8 cellular contexts compared by ENCODE assay signal in the genomic region with DNA sequence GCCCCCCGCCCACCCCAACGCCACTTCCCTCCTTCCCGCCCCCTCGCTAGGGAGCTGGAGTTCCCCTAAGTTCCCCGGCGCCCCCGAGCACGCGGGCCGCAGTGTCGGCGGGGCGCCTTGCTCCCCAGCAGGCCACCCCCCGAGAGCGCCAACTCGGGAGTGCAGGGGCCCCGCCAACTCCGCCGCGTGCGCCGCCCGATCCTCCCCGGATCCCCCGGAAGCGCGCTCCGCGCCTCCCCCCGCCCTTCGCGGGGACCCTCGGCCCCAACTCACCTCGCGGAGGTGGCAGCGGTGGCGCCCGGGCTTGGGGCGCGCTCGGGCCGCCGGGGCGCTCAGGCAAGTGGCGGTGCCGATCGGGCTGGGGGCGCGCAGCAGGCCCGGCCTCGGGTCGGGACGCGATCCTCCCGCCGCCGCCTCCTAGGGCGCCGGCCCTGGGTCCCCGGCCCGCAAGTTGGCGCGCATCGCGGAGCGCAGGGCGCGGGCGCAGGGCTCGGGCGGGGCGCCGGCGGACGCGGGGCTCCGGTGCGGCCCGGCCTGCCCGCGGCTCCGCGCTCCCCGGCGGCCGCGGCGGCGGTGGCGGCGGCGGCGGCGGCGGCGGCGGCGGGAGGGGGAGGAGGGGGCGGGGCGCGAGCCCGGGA. TPM values are rescaled to one million over a fixed set of nuclear protein-coding genes. Genes with fewer than 3 reads are reported as not detected.
DNase-seq lines count a peak whose midpoint lies in the region; ATAC-seq and TF ChIP-seq lines count a peak whose summit lies in the region.

A gene (minus strand): TSS at position 578 of the 638 bp plus-strand sequence. CDS start 72,361 bp downstream, outside the sequence.

- H3K4me3 Mint-ChIP-seq in activated CD8-positive, alpha-beta memory T cell treated with anti-CD3 and anti-CD28 coated beads, Interleukin-2, amount 10 ng/mL, durations not matched to agents 7 days and 5 days, result peak within 1 kb of the TSS; percentile 92
- H3K4me3 Mint-ChIP-seq in natural killer cell, result peak within 1 kb of the TSS; percentile 89

- no peaks in the 10 kb centered on the region for H3K27me3 ChIP-seq in MG63
- no peaks in the 10 kb centered on the region for H3K27me3 ChIP-seq in suprapubic skin

- DNase-seq in ELR (ENCODE audit: low read depth) (peak; percentile 49), MG63 (peak; percentile 49), epithelial cell of prostate (ENCODE audit: low read depth, low spot score) (no peak), natural killer cell (peak; percentile 43), suprapubic skin (ENCODE audit: low spot score in 2 of 2) (peak in 1 of 2 donors; percentile 67), NCI-H187 treated with DMSO at 0.1 percent for 48 hours (lab: John Stamatoyannopoulos, UW) (no peak)
- DNase-seq in activated CD8-positive, alpha-beta memory T cell treated with anti-CD3 and anti-CD28 coated beads, Interleukin-2, amount 10 ng/mL, durations not matched to agents 7 days and 5 days, result peak; percentile 59

- TF ChIP-seq CTCF in natural killer cell (IDR thresholded peaks at IDR 0.05) (no peak), suprapubic skin (IDR thresholded peaks at IDR 0.05) (no peak)

- H3K4me1 ChIP-seq in suprapubic skin, result peaks cover 59% of the 10 kb centered on the region

- peak within 1 kb of the TSS; percentile 79 for H3K27ac ChIP-seq in epithelial cell of prostate
- peak within 1 kb of the TSS; percentile 97 for H3K27ac ChIP-seq in suprapubic skin

- intact Hi-C loops in natural killer cell (cut with micrococcal nuclease), result loop anchor here (2.0 kb wide), 1 partner anchor 142 kb away; no protein-coding TSS in a partner anchor

- peaks cover 8% of the 10 kb centered on the region for H3K4me1 Mint-ChIP-seq in activated CD8-positive, alpha-beta memory T cell treated with anti-CD3 and anti-CD28 coated beads, Interleukin-2, amount 10 ng/mL, durations not matched to agents 7 days and 5 days
- H3K4me1 Mint-ChIP-seq in natural killer cell, result peaks cover 5 to 24% of the 10 kb centered on the region in 2 donors

- ATAC-seq in GM21786 (IDR thresholded peaks at IDR 0.05; ENCODE audit: unreplicated experiment), result peak; percentile 17
- peak; percentile 43 for ATAC-seq in activated CD8-positive, alpha-beta memory T cell treated with anti-CD3 and anti-CD28 coated beads, Interleukin-2, amount 10 ng/mL, durations not matched to agents 7 days and 5 days
- ATAC-seq in natural killer cell, result peak; percentile 44 to 59 (median 55)

- no CpG with 5 or more reads among the region's 102 CpGs for WGBS in suprapubic skin

- no peaks in the 10 kb centered on the region for H3K9me3 Mint-ChIP-seq in activated CD8-positive, alpha-beta memory T cell treated with anti-CD3 and anti-CD28 coated beads, Interleukin-2, amount 10 ng/mL, durations not matched to agents 7 days and 5 days (ENCODE audit: low read depth)
- H3K9me3 Mint-ChIP-seq in natural killer cell, result no peaks in the 10 kb centered on the region

- H3K9me3 ChIP-seq in MG63 (no peaks in the 10 kb centered on the region), suprapubic skin (no peaks in the 10 kb centered on the region)

- no peak for TF ChIP-seq EP300 in suprapubic skin (IDR thresholded peaks at IDR 0.05)

- H3K27ac Mint-ChIP-seq in activated CD8-positive, alpha-beta memory T cell treated with anti-CD3 and anti-CD28 coated beads, Interleukin-2, amount 10 ng/mL, durations not matched to agents 7 days and 5 days, result peak within 1 kb of the TSS; percentile 84
- H3K27ac Mint-ChIP-seq in natural killer cell, result peak within 1 kb of the TSS; percentile 53 to 76

- H3K4me3 ChIP-seq in MG63 (peak within 1 kb of the TSS; percentile 94), suprapubic skin (peak within 1 kb of the TSS; percentile 91)

- peaks cover 6% of the 10 kb centered on the region for H3K27me3 Mint-ChIP-seq in activated CD8-positive, alpha-beta memory T cell treated with anti-CD3 and anti-CD28 coated beads, Interleukin-2, amount 10 ng/mL, durations not matched to agents 7 days and 5 days
- no peaks in the 10 kb centered on the region for H3K27me3 Mint-ChIP-seq in natural killer cell (ENCODE audit: low read depth in 2 of 2)

- no peak for TF ChIP-seq POLR2A in suprapubic skin (IDR thresholded peaks at IDR 0.05)

- H3K36me3 Mint-ChIP-seq in activated CD8-positive, alpha-beta memory T cell treated with anti-CD3 and anti-CD28 coated beads, Interleukin-2, amount 10 ng/mL, durations not matched to agents 7 days and 5 days, result no peaks in the 10 kb centered on the region
- H3K36me3 Mint-ChIP-seq in natural killer cell, result no peaks in the 10 kb centered on the region

- CTCF ChIA-PET in activated CD8-positive, alpha-beta memory T cell treated with anti-CD3 and anti-CD28 coated beads, Interleukin-2, amount 10 ng/mL, durations not matched to agents 7 days and 5 days (lab: Charles Lee), result interaction anchor here (1.0 to 1.5 kb wide), 4 partner anchors 16 to 340 kb away, joined by 3 to 6 read pairs (median 3); no protein-coding TSS in a partner anchor

- H3K36me3 ChIP-seq in MG63 (no peaks in the 10 kb centered on the region), suprapubic skin (no peaks in the 10 kb centered on the region)

RNA-seq across cellular contexts. Expression of the gene that starts here (rescaled TPM):
- total RNA-seq in MG63 (2014; rRNA removed; shearing (Covaris generic); ENCODE audit: low replicate concordance), result 17.0 and 32.9 TPM in 2 replicates
- 10 to 100 TPM; 84.6 to 99.4 TPM for total RNA-seq in activated CD8-positive, alpha-beta memory T cell treated with anti-CD3 and anti-CD28 coated beads, Interleukin-2, amount 10 ng/mL, durations not matched to agents 7 days and 5 days
- total RNA-seq in natural killer cell (100 to 1,000 TPM; 109 to 126 (median 125) TPM), suprapubic skin (100 to 1,000 TPM; 111 to 264 (median 187) TPM)

Comparison
In these comparisons a context has a peak if more than half of its experiments do, and no peak if none do; other contexts are left out.
1. DNase-seq: peak in ELR (single experiment), MG63 (single experiment), activated CD8-positive, alpha-beta memory T cell treated with anti-CD3 and anti-CD28 coated beads, Interleukin-2, amount 10 ng/mL, durations not matched to agents 7 days and 5 days (single experiment) and natural killer cell (single experiment); none in epithelial cell of prostate (single experiment) and NCI-H187 treated with DMSO at 0.1 percent for 48 hours (single experiment).
2. Peak in every context shown above with its lines, with median percentiles within 50 percentile points of each other: ATAC-seq.